In genomic region chr16:1407749-1408148, GRCh38 we compare ENCODE assay signal across 8 cellular contexts. TPM values are rescaled to one million over a fixed set of nuclear protein-coding genes. Genes with fewer than 3 reads are reported as not detected.
DNase-seq lines count a peak whose midpoint lies in the region; ATAC-seq and TF ChIP-seq lines count a peak whose summit lies in the region.

No MANE protein-coding gene starts in this region.

- peaks cover 6% of the 10 kb centered on the region for H3K4me1 ChIP-seq in muscle layer of colon (ENCODE audit: insufficient read depth, low read length)

- H3K27ac ChIP-seq in muscle layer of colon (ENCODE audit: low read depth, low read length) = peak overlapping the region; percentile 58

- H3K9me3 Mint-ChIP-seq in MCF 10A (ENCODE audit: unreplicated experiment) = no peaks in the 10 kb centered on the region

- DNase-seq in AG20443 (ENCODE audit: low spot score) (peak; percentile 65), MCF 10A (ENCODE audit: unreplicated experiment) (no peak), NAMALWA (ENCODE audit: low spot score) (no peak), glomerular visceral epithelial cell (ENCODE audit: extremely low spot score) (no peak), GDM1 (lab: John Stamatoyannopoulos, UW) (no peak)
- no peak for DNase-seq in stimulated activated CD4-positive, alpha-beta T cell treated with anti-CD3 and anti-CD28 coated beads, Interleukin-4, amount 100 ng/mL, for 1 hour

- POLR2A ChIA-PET in MCF 10A (lab: Yijun Ruan, JAX) = interaction anchor here (0.7 to 1.4 kb wide), 3 partner anchors 10 to 864 kb away, joined by 4 to 12 read pairs (median 4); partner anchors contain the start of gene UQCC4

- H3K27ac Mint-ChIP-seq in MCF 10A (ENCODE audit: low read depth, unreplicated experiment) = no peak overlapping the region

- no TSS peak for BruUV-seq in MCF 10A (replicated peaks; lab: Mats Ljungman, UMichigan)

- no peaks in the 10 kb centered on the region for H3K9me3 ChIP-seq in muscle layer of colon (ENCODE audit: low read length)

- H3K36me3 ChIP-seq in muscle layer of colon (ENCODE audit: insufficient read depth, low read length) = peaks cover 7% of the 10 kb centered on the region

- peak overlapping the region in 1 of 2 donors; percentile 56 for H3K4me3 ChIP-seq in muscle layer of colon (ENCODE audit: low read depth in 1 of 2, low read length in 2 of 2)

- H3K36me3 Mint-ChIP-seq in MCF 10A (ENCODE audit: insufficient read depth, unreplicated experiment) = peaks cover 25% of the 10 kb centered on the region

- intact Hi-C loops in MCF 10A (cut with micrococcal nuclease) = no loop called here

- CTCF ChIA-PET in MCF 10A (lab: Yijun Ruan, JAX) = interaction anchor here (0.6 kb wide), 2 partner anchors 94 to 595 kb away, joined by 3 read pairs; no protein-coding TSS in a partner anchor

- no peaks in the 10 kb centered on the region for H3K27me3 ChIP-seq in muscle layer of colon (ENCODE audit: control insufficient read depth in 1 of 2, insufficient read depth in 2 of 2, low read length in 2 of 2)

- peak overlapping the region; percentile 78 for H3K4me3 Mint-ChIP-seq in MCF 10A (ENCODE audit: unreplicated experiment)

- no peak overlapping the region for H3K9ac ChIP-seq in muscle layer of colon (ENCODE audit: low read length)

- no peaks in the 10 kb centered on the region for H3K27me3 Mint-ChIP-seq in MCF 10A (ENCODE audit: insufficient read depth, unreplicated experiment)

- ATAC-seq in HG02642 (IDR thresholded peaks at IDR 0.05; ENCODE audit: poor library complexity, unreplicated experiment) = peak; percentile 7

- peaks cover 8% of the 10 kb centered on the region for H3K4me1 Mint-ChIP-seq in MCF 10A (ENCODE audit: insufficient read depth, unreplicated experiment)

- no peak for TF ChIP-seq CTCF in MCF 10A (IDR thresholded peaks at IDR 0.05; ENCODE audit: unreplicated experiment)

RNA-seq across cellular contexts. Expression of gene UNKL, which starts 6.8 kb away (rescaled TPM):
- 12.3 and 13.4 TPM in 2 replicates for total RNA-seq in MCF 10A (2022)

RNA-seq across cellular contexts. Expression of gene UQCC4, which starts 12.8 kb away (rescaled TPM):
- 19.1 and 21.4 TPM in 2 replicates for total RNA-seq in MCF 10A (2022)

RNA-seq across cellular contexts. Expression of gene PERCC1, which starts 23.1 kb away (rescaled TPM):
- not detected in 2 replicates for total RNA-seq in MCF 10A (2022)

RNA-seq across cellular contexts. Expression of gene CCDC154, which starts 36.6 kb away (rescaled TPM):
- 0.28 and 1.2 TPM in 2 replicates for total RNA-seq in MCF 10A (2022)

RNA-seq across cellular contexts. Expression of gene GNPTG, which starts 56.0 kb away (rescaled TPM):
- 37.6 and 41.6 TPM in 2 replicates for total RNA-seq in MCF 10A (2022)
